In genomic region chr7:151529842-151530241, GRCh38 we compare ENCODE assay signal across 29 cellular contexts.
"Had no signal": no experiment of that assay in that cellular context is flagged by ENCODE, and none has a peak within 500 bp of the region (broad histone marks: within the 10 kb centered on the region; RNA-seq: fewer than 3 reads in every experiment).

No MANE protein-coding gene starts in this region.

- H3K27me3 Mint-ChIP-seq: dendritic cell treated with granulocyte-macrophage colony-stimulating factor and Interleukin-4, amounts not matched to agents 40 ng/mL and 50 ng/mL, for 4 days had no signal

- H3K4me1 ChIP-seq: colonic mucosa, esophagus muscularis mucosa, esophagus squamous epithelium, foreskin keratinocyte, gastrocnemius medialis, gastroesophageal sphincter, heart left ventricle, heart right ventricle had no signal

- H3K36me3 ChIP-seq: colonic mucosa, esophagus muscularis mucosa, esophagus squamous epithelium, gastrocnemius medialis, gastroesophageal sphincter, heart left ventricle, heart right ventricle had no signal

- FAIRE-seq: endometrium, endothelial cell of umbilical vein, frontal cortex had no signal

- H3K4me1 Mint-ChIP-seq: endodermal cell had no signal

- H3K27ac ChIP-seq: colonic mucosa, coronary artery, dorsolateral prefrontal cortex, epithelial cell of prostate, esophagus muscularis mucosa, esophagus squamous epithelium, foreskin keratinocyte, gastrocnemius medialis, gastroesophageal sphincter, heart left ventricle, heart right ventricle, hepatocyte had no signal

- H3K4me2 ChIP-seq: hepatocyte had no signal

- H3K4me3 Mint-ChIP-seq: dendritic cell treated with granulocyte-macrophage colony-stimulating factor and Interleukin-4, amounts not matched to agents 40 ng/mL and 50 ng/mL, for 4 days; effector memory CD8-positive, alpha-beta T cell; endodermal cell had no signal

- ATAC-seq: effector memory CD8-positive, alpha-beta T cell; esophagus mucosa; foreskin keratinocyte; gastrocnemius medialis; gastroesophageal sphincter; heart left ventricle; heart right ventricle had no signal

- H3K27ac Mint-ChIP-seq: dendritic cell treated with granulocyte-macrophage colony-stimulating factor and Interleukin-4, amounts not matched to agents 40 ng/mL and 50 ng/mL, for 4 days; effector memory CD8-positive, alpha-beta T cell; endodermal cell had no signal

- H3K27me3 ChIP-seq: colonic mucosa, dorsolateral prefrontal cortex, esophagus muscularis mucosa, esophagus squamous epithelium, gastrocnemius medialis, gastroesophageal sphincter, heart left ventricle, heart right ventricle, hepatocyte had no signal

- H2AFZ ChIP-seq: hepatocyte had no signal

- H3K79me2 ChIP-seq: hepatocyte had no signal

- H3K4me3 ChIP-seq: colonic mucosa, coronary artery, dorsolateral prefrontal cortex, esophagus muscularis mucosa, esophagus squamous epithelium, gastrocnemius medialis, gastroesophageal sphincter, heart left ventricle, heart right ventricle, hepatocyte had no signal

- H3K9me3 ChIP-seq: colonic mucosa, gastrocnemius medialis had no signal

- DNase-seq: colonic mucosa; cortex of kidney; dermis blood vessel endothelial cell; dorsolateral prefrontal cortex; effector CD4-positive, alpha-beta T cell; effector CD8-positive, alpha-beta T cell; effector memory CD4-positive, alpha-beta T cell; effector memory CD8-positive, alpha-beta T cell; endodermal cell; erythroblast; esophagus squamous epithelium; foreskin fibroblast; foreskin keratinocyte; foreskin melanocyte; gastrocnemius medialis; glutamatergic neuron; head of caudate nucleus; heart left ventricle; heart right ventricle had no signal
